Comparison of ENCODE assay signal across 9 cellular contexts in genomic region chr1:161589365-161589764, GRCh38. TPM values are rescaled to one million over a fixed set of nuclear protein-coding genes. Genes with fewer than 3 reads are reported as not detected.
"Had no signal": no experiment of that assay in that cellular context is flagged by ENCODE, and none has a peak within 500 bp of the region (broad histone marks: within the 10 kb centered on the region; RNA-seq: fewer than 3 reads in every experiment).

No MANE protein-coding gene starts in this region.

RNA-seq across cellular contexts. Expression of gene FCGR3A, which starts 39.7 kb away (rescaled TPM):
- total RNA-seq: activated CD4-positive, alpha-beta T cell treated with anti-CD3 and anti-CD28 coated beads for 36 hours; activated CD4-positive, alpha-beta T cell treated with anti-CD3 and anti-CD28 coated beads, Interleukin-2, amount 10 ng/mL, durations not matched to agents 7 days and 5 days; activated T-helper 2 cell treated with anti-CD3 and anti-CD28 coated beads, Interferon-gamma antibody, Interleukin-2, Interleukin-4, amounts not matched to agents 10 μg/mL and 5 μg/mL and 100 μg/mL, durations not matched to agents 14 hours and 24 hours and 36 hours; bronchial epithelial cell; cardiac muscle cell had no signal
- polyA plus RNA-seq: cardiac muscle cell had no signal

RNA-seq across cellular contexts. Expression of gene FCGR3B, which starts 41.6 kb away (rescaled TPM):
- total RNA-seq: activated CD4-positive, alpha-beta memory T cell treated with anti-CD3 and anti-CD28 coated beads, Interleukin-2, amount 10 ng/mL, durations not matched to agents 7 days and 5 days; activated CD4-positive, alpha-beta T cell treated with anti-CD3 and anti-CD28 coated beads for 36 hours; activated CD4-positive, alpha-beta T cell treated with anti-CD3 and anti-CD28 coated beads, Interleukin-2, amount 10 ng/mL, durations not matched to agents 7 days and 5 days; activated CD8-positive, alpha-beta T cell treated with anti-CD3 and anti-CD28 coated beads, Interleukin-2, amount 10 ng/mL, durations not matched to agents 7 days and 5 days; activated naive CD8-positive, alpha-beta T cell treated with anti-CD3 and anti-CD28 coated beads, Interleukin-2, amount 10 ng/mL, durations not matched to agents 7 days and 5 days; activated T-helper 2 cell treated with anti-CD3 and anti-CD28 coated beads, Interferon-gamma antibody, Interleukin-2, Interleukin-4, amounts not matched to agents 10 μg/mL and 5 μg/mL and 100 μg/mL, durations not matched to agents 14 hours and 24 hours and 36 hours; ascending aorta; bronchial epithelial cell; cardiac muscle cell had no signal
- polyA plus RNA-seq: cardiac muscle cell had no signal
